16 cellular contexts compared by ENCODE assay signal in the genomic region with DNA sequence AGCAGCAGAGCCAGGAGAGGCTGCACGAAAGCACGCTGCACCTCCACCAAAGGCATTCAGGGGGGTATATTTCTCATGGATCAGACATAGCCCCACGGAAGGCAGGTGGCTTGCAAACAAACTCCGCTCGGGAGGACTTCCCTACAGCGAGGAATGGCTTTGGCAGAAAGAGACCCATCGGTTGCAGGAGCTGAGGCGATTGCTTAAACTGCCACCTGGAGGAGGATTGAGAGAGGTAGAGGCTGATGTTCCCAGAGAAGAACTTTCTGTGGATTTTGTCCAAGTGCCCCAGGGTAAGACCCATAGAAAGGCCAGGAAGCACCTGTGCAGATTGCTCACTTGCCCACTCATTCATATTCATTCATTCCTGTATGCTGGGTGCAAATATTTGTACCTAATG.
A peak's percentile ranks its signal among the peaks of the same experiment; 100 is the strongest.
DNase-seq lines count a peak whose midpoint lies in the region; ATAC-seq and TF ChIP-seq lines count a peak whose summit lies in the region.
"Had no signal": no experiment of that assay in that cellular context is flagged by ENCODE, and none has a peak within 500 bp of the region (broad histone marks: within the 10 kb centered on the region; RNA-seq: fewer than 3 reads in every experiment).

No MANE protein-coding gene starts in this region.

- H3K9me3 Mint-ChIP-seq in WTC11: peaks cover 5% of the 10 kb centered on the region

- peaks cover 32% of the 10 kb centered on the region for H3K4me1 Mint-ChIP-seq in WTC11
- H3K4me1 Mint-ChIP-seq: B cell had no signal

- 0 out of 2 replicates have a peak, but pooled peaks cover 2% of the 10 kb centered on the region for H3K36me3 Mint-ChIP-seq in WTC11

- TF ChIP-seq CTCF in C4-2B (conservative IDR thresholded peaks at IDR 0.05): peak; percentile 12; the same call in 1 of the 2 replicates
- no peak for TF ChIP-seq CTCF in WTC11 (IDR thresholded peaks at IDR 0.05)
- TF ChIP-seq CTCF in foreskin keratinocyte (conservative IDR thresholded peaks at IDR 0.05): peak; percentile 42
- TF ChIP-seq CTCF in ovary (IDR thresholded peaks at IDR 0.05): no peak

- H3K27ac Mint-ChIP-seq in WTC11: no peak overlapping the region
- H3K27ac Mint-ChIP-seq: B cell; CD4-positive, alpha-beta T cell had no signal

- H3K36me3 ChIP-seq in H7 (replicated peaks; ENCODE audit: control insufficient read depth, insufficient read depth, low read length) (no peaks in the 10 kb centered on the region), ovary (no peaks in the 10 kb centered on the region)

- TF ChIP-seq POLR2A in ovary (IDR thresholded peaks at IDR 0.05): no peak

- H3K4me1 ChIP-seq in foreskin keratinocyte (peaks cover 5% of the 10 kb centered on the region), ovary (ENCODE audit: insufficient read depth) (no peaks in the 10 kb centered on the region)

- no peak overlapping the region for H3K4me3 Mint-ChIP-seq in WTC11
- H3K4me3 Mint-ChIP-seq: B cell; CD4-positive, alpha-beta T cell had no signal

- CTCF ChIA-PET in WTC11 (lab: Charles Lee): interaction anchor here (1.5 to 1.9 kb wide), 2 partner anchors 59 to 117 kb away, joined by 6 to 8 read pairs; no protein-coding TSS in a partner anchor

- POLR2A ChIA-PET in WTC11 (lab: Charles Lee): no interaction called here

- H3K27ac ChIP-seq in C4-2B: no peak overlapping the region
- no peak overlapping the region for H3K27ac ChIP-seq in foreskin keratinocyte
- no peak overlapping the region for H3K27ac ChIP-seq in ovary
- H3K27ac ChIP-seq: GM23248, KMS-11 had no signal

- H3K27me3 ChIP-seq in H7 (ENCODE audit: control insufficient read depth, insufficient read depth, low read length) (no peaks in the 10 kb centered on the region), foreskin keratinocyte (peaks cover 17% of the 10 kb centered on the region), ovary (no peaks in the 10 kb centered on the region)

- peak; percentile 39 for DNase-seq in H7
- no peak for DNase-seq in WTC11 (ENCODE audit: low spot score)
- peak; percentile 39 to 64 for DNase-seq in foreskin keratinocyte
- no peak for DNase-seq in mesenteric fat pad (ENCODE audit: low spot score)
- no peak for DNase-seq in activated T-cell treated with anti-CD3 and anti-CD28 coated beads for 4 hours
- DNase-seq in NCI-H2171 (lab: John Stamatoyannopoulos, UW): no peak
- DNase-seq in ovary: no peak
- DNase-seq: CD4-positive, alpha-beta T cell; GM23248; NCI-H1105; NCI-H187 treated with DMSO at 0.1 percent for 48 hours; SHP77 had no signal

- no peaks in the 10 kb centered on the region for H3K27me3 Mint-ChIP-seq in WTC11 (ENCODE audit: low read depth)
- H3K27me3 Mint-ChIP-seq: B cell had no signal

- H3K4me3 ChIP-seq in H7 (ENCODE audit: insufficient read depth, low read depth, low read length) (no peak overlapping the region), ovary (no peak overlapping the region)
- H3K4me3 ChIP-seq: GM23248 had no signal

- H3K9me3 ChIP-seq in ovary: no peaks in the 10 kb centered on the region

- 62 to 72% (median 70%) methylated on average over 8 of the region's 8 CpGs for WGBS in ovary, 3 donors

- intact Hi-C loops in ovary (cut with DNase I): no loop called here

- TF ChIP-seq EP300 in ovary (IDR thresholded peaks at IDR 0.05): no peak

- ATAC-seq in WTC11: peak; percentile 65
- peak; percentile 63 for ATAC-seq in foreskin keratinocyte
- ATAC-seq: Panc1 had no signal

TF ChIP-seq in WTC11, 78 proteins besides CTCF, POLR2A, EP300 and RAD21 (continues in another document):
- no peak for TF ChIP-seq CREM (CRISPR knock-in tag; IDR thresholded peaks at IDR 0.05)
- no peak for TF ChIP-seq ZNF423 (CRISPR knock-in tag; IDR thresholded peaks at IDR 0.05)
- no peak for TF ChIP-seq PRRX2 (CRISPR knock-in tag; IDR thresholded peaks at IDR 0.05)
- no peak for TF ChIP-seq SOX15 (CRISPR knock-in tag; IDR thresholded peaks at IDR 0.05)
- TF ChIP-seq, protein P1, sequence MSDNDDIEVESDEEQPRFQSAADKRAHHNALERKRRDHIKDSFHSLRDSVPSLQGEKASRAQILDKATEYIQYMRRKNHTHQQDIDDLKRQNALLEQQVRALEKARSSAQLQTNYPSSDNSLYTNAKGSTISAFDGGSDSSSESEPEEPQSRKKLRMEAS (CRISPR knock-in tag; IDR thresholded peaks at IDR 0.05): no peak
- TF ChIP-seq, protein P2, sequence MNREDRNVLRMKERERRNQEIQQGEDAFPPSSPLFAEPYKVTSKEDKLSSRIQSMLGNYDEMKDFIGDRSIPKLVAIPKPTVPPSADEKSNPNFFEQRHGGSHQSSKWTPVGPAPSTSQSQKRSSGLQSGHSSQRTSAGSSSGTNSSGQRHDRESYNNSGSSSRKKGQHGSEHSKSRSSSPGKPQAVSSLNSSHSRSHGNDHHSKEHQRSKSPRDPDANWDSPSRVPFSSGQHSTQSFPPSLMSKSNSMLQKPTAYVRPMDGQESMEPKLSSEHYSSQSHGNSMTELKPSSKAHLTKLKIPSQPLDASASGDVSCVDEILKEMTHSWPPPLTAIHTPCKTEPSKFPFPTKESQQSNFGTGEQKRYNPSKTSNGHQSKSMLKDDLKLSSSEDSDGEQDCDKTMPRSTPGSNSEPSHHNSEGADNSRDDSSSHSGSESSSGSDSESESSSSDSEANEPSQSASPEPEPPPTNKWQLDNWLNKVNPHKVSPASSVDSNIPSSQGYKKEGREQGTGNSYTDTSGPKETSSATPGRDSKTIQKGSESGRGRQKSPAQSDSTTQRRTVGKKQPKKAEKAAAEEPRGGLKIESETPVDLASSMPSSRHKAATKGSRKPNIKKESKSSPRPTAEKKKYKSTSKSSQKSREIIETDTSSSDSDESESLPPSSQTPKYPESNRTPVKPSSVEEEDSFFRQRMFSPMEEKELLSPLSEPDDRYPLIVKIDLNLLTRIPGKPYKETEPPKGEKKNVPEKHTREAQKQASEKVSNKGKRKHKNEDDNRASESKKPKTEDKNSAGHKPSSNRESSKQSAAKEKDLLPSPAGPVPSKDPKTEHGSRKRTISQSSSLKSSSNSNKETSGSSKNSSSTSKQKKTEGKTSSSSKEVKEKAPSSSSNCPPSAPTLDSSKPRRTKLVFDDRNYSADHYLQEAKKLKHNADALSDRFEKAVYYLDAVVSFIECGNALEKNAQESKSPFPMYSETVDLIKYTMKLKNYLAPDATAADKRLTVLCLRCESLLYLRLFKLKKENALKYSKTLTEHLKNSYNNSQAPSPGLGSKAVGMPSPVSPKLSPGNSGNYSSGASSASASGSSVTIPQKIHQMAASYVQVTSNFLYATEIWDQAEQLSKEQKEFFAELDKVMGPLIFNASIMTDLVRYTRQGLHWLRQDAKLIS (CRISPR knock-in tag; IDR thresholded peaks at IDR 0.05; ENCODE audit: borderline replicate concordance): no peak
- TF ChIP-seq, protein P3, sequence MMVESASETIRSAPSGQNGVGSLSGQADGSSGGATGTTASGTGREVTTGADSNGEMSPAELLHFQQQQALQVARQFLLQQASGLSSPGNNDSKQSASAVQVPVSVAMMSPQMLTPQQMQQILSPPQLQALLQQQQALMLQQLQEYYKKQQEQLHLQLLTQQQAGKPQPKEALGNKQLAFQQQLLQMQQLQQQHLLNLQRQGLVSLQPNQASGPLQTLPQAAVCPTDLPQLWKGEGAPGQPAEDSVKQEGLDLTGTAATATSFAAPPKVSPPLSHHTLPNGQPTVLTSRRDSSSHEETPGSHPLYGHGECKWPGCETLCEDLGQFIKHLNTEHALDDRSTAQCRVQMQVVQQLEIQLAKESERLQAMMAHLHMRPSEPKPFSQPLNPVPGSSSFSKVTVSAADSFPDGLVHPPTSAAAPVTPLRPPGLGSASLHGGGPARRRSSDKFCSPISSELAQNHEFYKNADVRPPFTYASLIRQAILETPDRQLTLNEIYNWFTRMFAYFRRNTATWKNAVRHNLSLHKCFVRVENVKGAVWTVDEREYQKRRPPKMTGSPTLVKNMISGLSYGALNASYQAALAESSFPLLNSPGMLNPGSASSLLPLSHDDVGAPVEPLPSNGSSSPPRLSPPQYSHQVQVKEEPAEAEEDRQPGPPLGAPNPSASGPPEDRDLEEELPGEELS (CRISPR knock-in tag; IDR thresholded peaks at IDR 0.05): no peak
- no peak for TF ChIP-seq SP1 (CRISPR knock-in tag; conservative IDR thresholded peaks at IDR 0.05)
- TF ChIP-seq, protein P4, sequence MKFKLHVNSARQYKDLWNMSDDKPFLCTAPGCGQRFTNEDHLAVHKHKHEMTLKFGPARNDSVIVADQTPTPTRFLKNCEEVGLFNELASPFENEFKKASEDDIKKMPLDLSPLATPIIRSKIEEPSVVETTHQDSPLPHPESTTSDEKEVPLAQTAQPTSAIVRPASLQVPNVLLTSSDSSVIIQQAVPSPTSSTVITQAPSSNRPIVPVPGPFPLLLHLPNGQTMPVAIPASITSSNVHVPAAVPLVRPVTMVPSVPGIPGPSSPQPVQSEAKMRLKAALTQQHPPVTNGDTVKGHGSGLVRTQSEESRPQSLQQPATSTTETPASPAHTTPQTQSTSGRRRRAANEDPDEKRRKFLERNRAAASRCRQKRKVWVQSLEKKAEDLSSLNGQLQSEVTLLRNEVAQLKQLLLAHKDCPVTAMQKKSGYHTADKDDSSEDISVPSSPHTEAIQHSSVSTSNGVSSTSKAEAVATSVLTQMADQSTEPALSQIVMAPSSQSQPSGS (CRISPR knock-in tag; IDR thresholded peaks at IDR 0.05; ENCODE audit: borderline replicate concordance, low read depth): no peak
- no peak for TF ChIP-seq HMGA2 (CRISPR knock-in tag; IDR thresholded peaks at IDR 0.05)
- no peak for TF ChIP-seq MXD4 (CRISPR knock-in tag; IDR thresholded peaks at IDR 0.05; ENCODE audit: borderline replicate concordance)
- TF ChIP-seq, protein P5, sequence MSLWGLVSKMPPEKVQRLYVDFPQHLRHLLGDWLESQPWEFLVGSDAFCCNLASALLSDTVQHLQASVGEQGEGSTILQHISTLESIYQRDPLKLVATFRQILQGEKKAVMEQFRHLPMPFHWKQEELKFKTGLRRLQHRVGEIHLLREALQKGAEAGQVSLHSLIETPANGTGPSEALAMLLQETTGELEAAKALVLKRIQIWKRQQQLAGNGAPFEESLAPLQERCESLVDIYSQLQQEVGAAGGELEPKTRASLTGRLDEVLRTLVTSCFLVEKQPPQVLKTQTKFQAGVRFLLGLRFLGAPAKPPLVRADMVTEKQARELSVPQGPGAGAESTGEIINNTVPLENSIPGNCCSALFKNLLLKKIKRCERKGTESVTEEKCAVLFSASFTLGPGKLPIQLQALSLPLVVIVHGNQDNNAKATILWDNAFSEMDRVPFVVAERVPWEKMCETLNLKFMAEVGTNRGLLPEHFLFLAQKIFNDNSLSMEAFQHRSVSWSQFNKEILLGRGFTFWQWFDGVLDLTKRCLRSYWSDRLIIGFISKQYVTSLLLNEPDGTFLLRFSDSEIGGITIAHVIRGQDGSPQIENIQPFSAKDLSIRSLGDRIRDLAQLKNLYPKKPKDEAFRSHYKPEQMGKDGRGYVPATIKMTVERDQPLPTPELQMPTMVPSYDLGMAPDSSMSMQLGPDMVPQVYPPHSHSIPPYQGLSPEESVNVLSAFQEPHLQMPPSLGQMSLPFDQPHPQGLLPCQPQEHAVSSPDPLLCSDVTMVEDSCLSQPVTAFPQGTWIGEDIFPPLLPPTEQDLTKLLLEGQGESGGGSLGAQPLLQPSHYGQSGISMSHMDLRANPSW (CRISPR knock-in tag; conservative IDR thresholded peaks at IDR 0.05; ENCODE audit: low read depth): no peak

Comparison
In these comparisons a context has a peak if more than half of its experiments do, and no peak if none do; other contexts are left out.
1. CTCF ChIP-seq: peak in C4-2B (single experiment) and foreskin keratinocyte (single experiment); none in WTC11 (single experiment) and ovary (0 of 3).
2. DNase-seq: peak in H7 (single experiment) and foreskin keratinocyte (2 of 2); none in WTC11 (single experiment), mesenteric fat pad (single experiment), activated T-cell treated with anti-CD3 and anti-CD28 coated beads for 4 hours (single experiment), NCI-H2171 (single experiment) and ovary (0 of 5).